Comparison of ENCODE assay signal across 23 cellular contexts in the genomic region with DNA sequence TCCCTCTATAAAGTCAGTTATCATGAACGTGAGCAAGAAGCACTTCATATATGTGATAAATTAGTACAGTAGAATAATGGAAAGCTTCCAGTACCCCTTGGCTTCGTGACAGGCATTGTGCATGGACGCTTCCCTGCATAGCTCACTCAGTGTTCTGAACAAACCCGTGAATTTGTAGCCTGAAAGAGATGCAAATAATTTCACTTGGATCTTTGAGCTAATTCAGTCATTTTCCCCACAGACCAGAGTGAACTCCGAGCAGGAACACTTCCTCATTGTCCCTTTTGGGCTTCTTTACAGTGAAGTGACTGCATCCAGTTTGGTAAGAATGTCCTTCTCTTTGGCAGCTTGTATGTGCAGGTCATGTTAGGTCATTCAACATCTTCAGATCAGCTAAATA. TPM values are rescaled to one million over a fixed set of nuclear protein-coding genes. Genes with fewer than 3 reads are reported as not detected.
DNase-seq lines count a peak whose midpoint lies in the region; ATAC-seq and TF ChIP-seq lines count a peak whose summit lies in the region.
"Had no signal": no experiment of that assay in that cellular context is flagged by ENCODE, and none has a peak within 500 bp of the region (broad histone marks: within the 10 kb centered on the region; RNA-seq: fewer than 3 reads in every experiment).

No MANE protein-coding gene starts in this region.

- H3K4me1 Mint-ChIP-seq in endodermal cell = no peaks in the 10 kb centered on the region
- H3K4me1 Mint-ChIP-seq: neural progenitor cell had no signal

- H3K4me1 ChIP-seq in fibroblast of lung (ENCODE audit: control insufficient read depth, extremely low read depth, insufficient read depth, low read length) = no peaks in the 10 kb centered on the region
- H3K4me1 ChIP-seq in right lobe of liver = no peaks in the 10 kb centered on the region
- no peaks in the 10 kb centered on the region for H3K4me1 ChIP-seq in endodermal cell (ENCODE audit: control insufficient read depth, insufficient read depth, low read length)
- H3K4me1 ChIP-seq: neural progenitor cell, uterus had no signal

- H4K20me1 ChIP-seq in fibroblast of lung (ENCODE audit: control insufficient read depth, extremely low read depth, insufficient read depth, low read length) = no peaks in the 10 kb centered on the region

- H3K36me3 ChIP-seq in fibroblast of lung (ENCODE audit: control insufficient read depth, insufficient read depth, low read length) (peaks cover 9% of the 10 kb centered on the region), right lobe of liver (peaks cover 0 to 48% (median 18%) of the 10 kb centered on the region in 4 donors), endodermal cell (ENCODE audit: control insufficient read depth, insufficient read depth, low read length) (peaks cover 92% of the 10 kb centered on the region)
- H3K36me3 ChIP-seq: uterus had no signal

- H3K9ac ChIP-seq in fibroblast of lung (ENCODE audit: insufficient read depth, low read length) (no peak overlapping the region), endodermal cell (ENCODE audit: extremely low read depth, low read length, poor library complexity, severe bottlenecking) (no peak overlapping the region)
- H3K9ac ChIP-seq: neural progenitor cell had no signal

- TF ChIP-seq CTCF in VCaP (conservative IDR thresholded peaks at IDR 0.05) (no peak), fibroblast of lung (conservative IDR thresholded peaks at IDR 0.05 in 1 of 2, IDR thresholded peaks at IDR 0.05 in 1 of 2; ENCODE audit: low read depth in 1 of 2, low read length in 2 of 2) (no peak), right lobe of liver (IDR thresholded peaks at IDR 0.05) (no peak), endodermal cell (conservative IDR thresholded peaks at IDR 0.05) (no peak)

- DNase-seq in Ammon's horn (ENCODE audit: low spot score) (peak; percentile 45), fibroblast of lung (ENCODE audit: low read depth in 2 of 2) (peak; percentile 15 to 26), right lobe of liver (no peak), endodermal cell (no peak)
- DNase-seq: activated CD4-positive, alpha-beta T cell treated with anti-CD3 and anti-CD28 coated beads, Interleukin-2, amount 10 ng/mL, durations not matched to agents 24 days and 14 days; activated CD8-positive, alpha-beta memory T cell treated with anti-CD3 and anti-CD28 coated beads, Interleukin-2, amount 50 U/mL, for 4 hours; activated gamma-delta T cell; GF-D8; glutamatergic neuron; HFFc6; NCI-H146; NCI-H2171 treated with DMSO at 0.1 percent for 48 hours; NCI-H69; spleen; stimulated activated CD4-positive, alpha-beta T cell treated with anti-CD3 and anti-CD28 coated beads, Interleukin-4, amount 100 ng/mL, for 24 hours; uterus had no signal

- no peak overlapping the region for H3K27ac Mint-ChIP-seq in endodermal cell
- H3K27ac Mint-ChIP-seq: activated CD4-positive, alpha-beta T cell treated with anti-CD3 and anti-CD28 coated beads, Interleukin-2, amount 10 ng/mL, durations not matched to agents 24 days and 14 days; HFFc6; neural progenitor cell had no signal

- H3K27ac ChIP-seq in VCaP (peak overlapping the region; percentile 47), fibroblast of lung (ENCODE audit: insufficient read depth, low read length) (no peak overlapping the region), right lobe of liver (no peak overlapping the region), endodermal cell (ENCODE audit: low read depth, low read length) (no peak overlapping the region)
- H3K27ac ChIP-seq: HL-60, neural progenitor cell, uterus had no signal

- H3K9me3 Mint-ChIP-seq in endodermal cell = no peaks in the 10 kb centered on the region
- H3K9me3 Mint-ChIP-seq: activated CD4-positive, alpha-beta T cell treated with anti-CD3 and anti-CD28 coated beads, Interleukin-2, amount 10 ng/mL, durations not matched to agents 24 days and 14 days; CD14-positive monocyte; HFFc6; neural progenitor cell had no signal

- 47% methylated on average over 4 of the region's 5 CpGs for WGBS in right lobe of liver (ENCODE audit: insufficient coverage, low coverage, low lambda C conversion rate, missing lambda C conversion rate)
- 93 to 95% methylated on average over 4 to 5 of the region's 5 CpGs for WGBS in endodermal cell (ENCODE audit: insufficient coverage in 1 of 2, insufficient read length in 1 of 2), 2 experiments

- H3K27me3 ChIP-seq in fibroblast of lung (ENCODE audit: control insufficient read depth, insufficient read depth, low read length) (no peaks in the 10 kb centered on the region), right lobe of liver (no peaks in the 10 kb centered on the region), endodermal cell (ENCODE audit: control insufficient read depth, insufficient read depth, low read length, poor library complexity, severe bottlenecking) (no peaks in the 10 kb centered on the region)
- H3K27me3 ChIP-seq: neural progenitor cell, spleen, uterus had no signal

- no peak overlapping the region for H2AFZ ChIP-seq in fibroblast of lung (ENCODE audit: low read length)
- H2AFZ ChIP-seq: neural progenitor cell had no signal

- H3K9me3 ChIP-seq in fibroblast of lung (ENCODE audit: control insufficient read depth, insufficient read depth, low read depth, low read length) = no peaks in the 10 kb centered on the region
- H3K9me3 ChIP-seq in right lobe of liver = no peaks in the 10 kb centered on the region
- H3K9me3 ChIP-seq in endodermal cell (ENCODE audit: control insufficient read depth, low read length) = no peaks in the 10 kb centered on the region
- H3K9me3 ChIP-seq: spleen, uterus had no signal

- H3K36me3 Mint-ChIP-seq in endodermal cell (ENCODE audit: low read depth) = peaks cover 59% of the 10 kb centered on the region

- ATAC-seq in right lobe of liver = peak; percentile 19 to 56 (median 28)
- ATAC-seq in HG02870 (IDR thresholded peaks at IDR 0.05; ENCODE audit: unreplicated experiment) = no peak
- no peak for ATAC-seq in HG02970 (IDR thresholded peaks at IDR 0.05; ENCODE audit: low FRiP score, unreplicated experiment)
- no peak for ATAC-seq in GM21381 (IDR thresholded peaks at IDR 0.05; ENCODE audit: unreplicated experiment)

- H3K4me3 ChIP-seq in fibroblast of lung (replicated peaks in 1 of 4; ENCODE audit: control extremely low read depth in 1 of 4, insufficient read depth in 1 of 4, low read depth in 3 of 4, low read length in 4 of 4) (no peak overlapping the region), right lobe of liver (no peak overlapping the region), endodermal cell (ENCODE audit: low read length) (no peak overlapping the region)
- H3K4me3 ChIP-seq: neural progenitor cell, spleen, uterus had no signal

- H3K27me3 Mint-ChIP-seq in endodermal cell (ENCODE audit: insufficient read depth) = no peaks in the 10 kb centered on the region
- H3K27me3 Mint-ChIP-seq: activated CD4-positive, alpha-beta T cell treated with anti-CD3 and anti-CD28 coated beads, Interleukin-2, amount 10 ng/mL, durations not matched to agents 24 days and 14 days had no signal

- intact Hi-C loops in right lobe of liver (cut with DNase I) = no loop called here

- H3K4me3 Mint-ChIP-seq in endodermal cell = no peak overlapping the region
- H3K4me3 Mint-ChIP-seq: activated CD4-positive, alpha-beta T cell treated with anti-CD3 and anti-CD28 coated beads, Interleukin-2, amount 10 ng/mL, durations not matched to agents 24 days and 14 days; CD14-positive monocyte; HFFc6; neural progenitor cell had no signal

- TF ChIP-seq POLR2A in right lobe of liver (IDR thresholded peaks at IDR 0.05) = no peak

- H3K79me2 ChIP-seq in fibroblast of lung (ENCODE audit: control insufficient read depth, insufficient read depth, low read length) = peaks cover 1% of the 10 kb centered on the region

- H3K4me2 ChIP-seq in fibroblast of lung (ENCODE audit: extremely low read depth, insufficient read depth, low read length) = no peak overlapping the region
- H3K4me2 ChIP-seq: neural progenitor cell had no signal

RNA-seq across cellular contexts. Expression of a gene that starts 50.1 kb away (rescaled TPM):
- total RNA-seq in fibroblast of lung (123 and 164 TPM in 2 replicates), right lobe of liver (100 to 1,000 TPM in 3 of 6 experiments, 10 to 100 TPM in 3; 94.4 to 120 (median 103) TPM), endodermal cell (100 to 1,000 TPM; 231 to 257 TPM)
- 171 and 211 TPM in 2 replicates for polyA plus RNA-seq in fibroblast of lung
- 273 and 299 TPM in 2 replicates for polyA plus RNA-seq in fibroblast of lung (2012)
- polyA minus RNA-seq in fibroblast of lung (ENCODE audit: low replicate concordance) = 212 and 237 TPM in 2 replicates
- 244 TPM for polyA plus RNA-seq in endodermal cell (2013, experiment 1 of 2)
- 230 TPM for polyA plus RNA-seq in endodermal cell (2013, experiment 2 of 2)

Comparison
In these comparisons a context has a peak if more than half of its experiments do, and no peak if none do; other contexts are left out.
1. DNase-seq: peak in Ammon's horn (single experiment) and fibroblast of lung (2 of 2); none in right lobe of liver (0 of 3) and endodermal cell (single experiment).
2. ATAC-seq: peak in right lobe of liver (4 of 4); none in HG02870 (single experiment), HG02970 (single experiment) and GM21381 (single experiment).